ENCODE assay signal across 19 cellular contexts in genomic region chr9:99294850-99295461, GRCh38.
DNase-seq lines count a peak whose midpoint lies in the region; ATAC-seq, FAIRE-seq and TF ChIP-seq lines count a peak whose summit lies in the region.
"Had no signal": no experiment of that assay in that cellular context is flagged by ENCODE, and none has a peak within 500 bp of the region (broad histone marks: within the 10 kb centered on the region; RNA-seq: fewer than 3 reads in every experiment).

No MANE protein-coding gene starts in this region.

- no peaks in the 10 kb centered on the region for H3K79me2 ChIP-seq in K562 (ENCODE audit: control insufficient read depth, insufficient read depth, low read length)

- H3K9ac ChIP-seq in K562 (ENCODE audit: insufficient read depth in 1 of 2, low read depth in 2 of 2, low read length in 2 of 2), result no peak overlapping the region

- H3K4me3 ChIP-seq in GM12865 (ENCODE audit: low read depth, low read length), result no peak overlapping the region
- H3K4me3 ChIP-seq in K562, result no peak overlapping the region
- no peak overlapping the region for H3K4me3 ChIP-seq in upper lobe of right lung
- H3K4me3 ChIP-seq in gastroesophageal sphincter, result no peak overlapping the region

- H4K20me1 ChIP-seq in K562 (replicated peaks; ENCODE audit: control insufficient read depth, insufficient read depth, low read length), result no peaks in the 10 kb centered on the region

- WGBS in K562 (ENCODE audit: insufficient coverage, low coverage, missing lambda C conversion rate), result 11% methylated on average over 7 of the region's 8 CpGs
- WGBS in gastroesophageal sphincter (ENCODE audit: low coverage in 1 of 2), 2 donors, result 48 to 83% methylated on average over 4 to 7 of the region's 8 CpGs

- H2AFZ ChIP-seq in K562 (ENCODE audit: low read depth, low read length), result peak overlapping the region; percentile 89

- TF ChIP-seq EP300 in K562 (IDR thresholded peaks at IDR 0.05; ENCODE audit: low read length), result no peak
- TF ChIP-seq EP300 in gastroesophageal sphincter (IDR thresholded peaks at IDR 0.05), result no peak

- BruUV-seq in K562 (replicated peaks; lab: Mats Ljungman, UMichigan), result no TSS peak

- no peaks in the 10 kb centered on the region for H3K9me3 ChIP-seq in K562 (replicated peaks; ENCODE audit: control insufficient read depth, insufficient read depth, low read depth, low read length)
- H3K9me3 ChIP-seq in upper lobe of right lung, result no peaks in the 10 kb centered on the region
- no peaks in the 10 kb centered on the region for H3K9me3 ChIP-seq in gastroesophageal sphincter
- H3K9me3 ChIP-seq: Caco-2 had no signal

- TF ChIP-seq CTCF in GM12865 (IDR thresholded peaks at IDR 0.05; ENCODE audit: insufficient read depth, low read depth, low read length, missing control alignments) (no peak), K562 (IDR thresholded peaks at IDR 0.05 in 2 of 3, conservative IDR thresholded peaks at IDR 0.05 in 1 of 3; ENCODE audit: insufficient read depth in 2 of 3, low read depth in 1 of 3, low read length in 3 of 3) (no peak), upper lobe of right lung (IDR thresholded peaks at IDR 0.05) (no peak), gastroesophageal sphincter (IDR thresholded peaks at IDR 0.05) (no peak)

- in situ Hi-C loops in K562 (cut with MboI), result no loop called here

- no peak for TF ChIP-seq RAD21 in K562 (CRISPR knock-in tag; conservative IDR thresholded peaks at IDR 0.05 in 1 of 2, IDR thresholded peaks at IDR 0.05 in 1 of 2)

- CTCF ChIA-PET in K562 (lab: Yijun Ruan, JAX; ENCODE audit: low intra/inter-chr PET ratio), result no interaction called here

- TF ChIP-seq POLR2A in K562 (conservative IDR thresholded peaks at IDR 0.05), result no peak
- TF ChIP-seq POLR2A in gastroesophageal sphincter (IDR thresholded peaks at IDR 0.05), result no peak

- H3K27me3 ChIP-seq in K562 (ENCODE audit: control insufficient read depth in 2 of 2, insufficient read depth in 2 of 2, low read length in 2 of 2) (peaks cover 7 to 11% of the 10 kb centered on the region in 2 experiments; a peak in 3 of 5 replicates), upper lobe of right lung (peaks cover 10% of the 10 kb centered on the region), gastroesophageal sphincter (no peaks in the 10 kb centered on the region)

- peak; percentile 56 for FAIRE-seq in K562 (lab: Jason Lieb, UNC)
- FAIRE-seq: astrocyte, colon, islet of Langerhans had no signal

- peak; percentile 29 for DNase-seq in 8988T
- peak; percentile 15 for DNase-seq in GM12865 (ENCODE audit: low read depth)
- peak; percentile 61 for DNase-seq in NCI-H82 (lab: John Stamatoyannopoulos, UW)
- peak in 2 of 4 experiments; percentile 43 to 46 for DNase-seq in K562 (ENCODE audit: extremely low read depth in 1 of 4, low spot score in 3 of 4)
- no peak for DNase-seq in NCI-H2081 (lab: John Stamatoyannopoulos, UW)
- no peak for DNase-seq in upper lobe of right lung
- DNase-seq: activated CD4-positive, alpha-beta T cell treated with anti-CD3 and anti-CD28 coated beads for 36 hours; activated CD8-positive, alpha-beta memory T cell treated with anti-CD3 and anti-CD28 coated beads, Interleukin-2, amount 50 U/mL, for 4 hours; activated naive CD4-positive, alpha-beta T cell; Caco-2; GF-D8; NCI-H2081 treated with DMSO at 0.1 percent for 48 hours; NCI-H748 treated with DMSO at 0.1 percent for 48 hours; SHP77 had no signal

- no peak overlapping the region for H3K27ac ChIP-seq in K562 (ENCODE audit: extremely low read depth, low read depth, low read length)
- no peak overlapping the region for H3K27ac ChIP-seq in upper lobe of right lung
- H3K27ac ChIP-seq in gastroesophageal sphincter, result no peak overlapping the region

- no peaks in the 10 kb centered on the region for H3K36me3 ChIP-seq in K562 (ENCODE audit: control insufficient read depth, insufficient read depth, low read length)
- no peaks in the 10 kb centered on the region for H3K36me3 ChIP-seq in upper lobe of right lung
- H3K36me3 ChIP-seq in gastroesophageal sphincter, result no peaks in the 10 kb centered on the region

- intact Hi-C loops in K562 (cut with micrococcal nuclease), result loop anchor here (10.0 kb wide), 1 partner anchor 110 kb away; no protein-coding TSS in a partner anchor
- intact Hi-C loops in upper lobe of right lung (cut with DNase I), result no loop called here

- POLR2A ChIA-PET in K562 (lab: Yijun Ruan, JAX), result no interaction called here

- ATAC-seq in K562, result peak; percentile 81
- ATAC-seq in upper lobe of right lung, result no peak
- no peak for ATAC-seq in HG02973 (IDR thresholded peaks at IDR 0.05; ENCODE audit: unreplicated experiment)
- no peak for ATAC-seq in gastroesophageal sphincter
- ATAC-seq: activated CD4-positive, alpha-beta T cell treated with anti-CD3 and anti-CD28 coated beads for 36 hours had no signal

- H3K9me1 ChIP-seq in K562 (ENCODE audit: control insufficient read depth, insufficient read depth, low read length), result no peaks in the 10 kb centered on the region

- peaks cover 0 to 5% of the 10 kb centered on the region in 2 experiments; a peak in 2 of 5 replicates for H3K4me1 ChIP-seq in K562 (replicated peaks in 1 of 2; ENCODE audit: control insufficient read depth in 2 of 2, insufficient read depth in 2 of 2, low read length in 2 of 2)
- no peaks in the 10 kb centered on the region for H3K4me1 ChIP-seq in upper lobe of right lung
- H3K4me1 ChIP-seq in gastroesophageal sphincter, result peaks cover 0 to 7% (median 0%) of the 10 kb centered on the region in 3 donors
- H3K4me1 ChIP-seq: Caco-2 had no signal

- H3K4me2 ChIP-seq in K562 (ENCODE audit: insufficient read depth, low read length), result peak overlapping the region; percentile 30

TF ChIP-seq in K562, 482 proteins besides CTCF, POLR2A, EP300 and RAD21 (continues in another document):
- TF ChIP-seq HMBOX1 (IDR thresholded peaks at IDR 0.05), result peak; percentile 46; the same call in 1 of the 2 replicates
- peak; percentile 61 for TF ChIP-seq USF2 (CRISPR knock-in tag; IDR thresholded peaks at IDR 0.05)
- TF ChIP-seq RAD51 (IDR thresholded peaks at IDR 0.05; ENCODE audit: borderline replicate concordance, low read depth), result peak; percentile 45; the same call in 1 of the 2 replicates
- TF ChIP-seq PML (IDR thresholded peaks at IDR 0.05; ENCODE audit: low read length), result no peak
- peak; percentile 80 for TF ChIP-seq ZNF143 (CRISPR knock-in tag; IDR thresholded peaks at IDR 0.05)
- TF ChIP-seq CREM (IDR thresholded peaks at IDR 0.05; ENCODE audit: low read depth), result peak; percentile 80
- TF ChIP-seq ZFP30 (CRISPR knock-in tag; IDR thresholded peaks at IDR 0.05; ENCODE audit: borderline replicate concordance), result no peak
- no peak for TF ChIP-seq ARID3B (CRISPR knock-in tag; IDR thresholded peaks at IDR 0.05; ENCODE audit: borderline replicate concordance)
- TF ChIP-seq GTF2B (IDR thresholded peaks at IDR 0.05; ENCODE audit: extremely low read depth, insufficient read length), result no peak
- TF ChIP-seq CREB1 (IDR thresholded peaks at IDR 0.05), result peak; percentile 59; the same call in 1 of the 2 replicates
- peak; percentile 49; the same call in 1 of the 2 replicates for TF ChIP-seq CREB1 (CRISPR knock-in tag; IDR thresholded peaks at IDR 0.05)
- no peak for TF ChIP-seq SRF (CRISPR knock-in tag; IDR thresholded peaks at IDR 0.05)
- no peak for TF ChIP-seq ZNF780A (CRISPR knock-in tag; IDR thresholded peaks at IDR 0.05)
- TF ChIP-seq JUND (IDR thresholded peaks at IDR 0.05; ENCODE audit: borderline replicate concordance, low read depth, low read length), result 0 out of 2 replicates have a peak, but pooled peaks have one; percentile 9
- no peak for TF ChIP-seq JUND (tag; IDR thresholded peaks at IDR 0.05; ENCODE audit: borderline replicate concordance, low read depth, low read length)
- no peak for TF ChIP-seq NR2C2 (CRISPR knock-in tag; IDR thresholded peaks at IDR 0.05)
- TF ChIP-seq NR2C2 (tag; IDR thresholded peaks at IDR 0.05), result peak; percentile 70

Comparison
In these comparisons a context has a peak if more than half of its experiments do, and no peak if none do; other contexts are left out.
1. DNase-seq: peak in 8988T (single experiment), GM12865 (single experiment) and NCI-H82 (single experiment); none in NCI-H2081 (0 of 2) and upper lobe of right lung (single experiment).